8 cellular contexts compared by ENCODE assay signal in genomic region chr17:16386126-16386507, GRCh38. TPM values are rescaled to one million over a fixed set of nuclear protein-coding genes. Genes with fewer than 3 reads are reported as not detected.
A peak's percentile ranks its signal among the peaks of the same experiment; 100 is the strongest.
DNase-seq lines count a peak whose midpoint lies in the region; ATAC-seq and TF ChIP-seq lines count a peak whose summit lies in the region.
"Not testable (repeated sequence)": the region's sequence is repeated elsewhere in the genome, so short reads cannot be mapped to it uniquely, and the experiment has no call there.

No MANE protein-coding gene starts in this region.

- H3K4me1 Mint-ChIP-seq in activated T-helper 2 cell treated with anti-CD3 and anti-CD28 coated beads, Interferon-gamma antibody, Interleukin-2, Interleukin-4, amounts not matched to agents 10 μg/mL and 5 μg/mL and 100 μg/mL, durations not matched to agents 14 hours and 24 hours and 36 hours (ENCODE audit: low read depth): peaks cover 33% of the 10 kb centered on the region
- H3K4me1 Mint-ChIP-seq in neural crest cell: peaks cover 47% of the 10 kb centered on the region
- peaks cover 47% of the 10 kb centered on the region for H3K4me1 Mint-ChIP-seq in stimulated activated naive CD8-positive, alpha-beta T cell treated with anti-CD3 and anti-CD28 coated beads, Interleukin-15, amount 100 ng/mL, for 72 hours

- H3K9me2 ChIP-seq in HCT116 (ENCODE audit: insufficient read depth): not testable (repeated sequence)

- H3K9me3 ChIP-seq in BLaER1; HCT116 (ENCODE audit: control insufficient read depth in 1 of 2, insufficient read depth in 1 of 2, low read depth in 1 of 2, low read length in 2 of 2); duodenal mucosa (ENCODE audit: control insufficient read depth in 1 of 2, low read length in 2 of 2); iPS-20b (ENCODE audit: insufficient read depth, low read depth, low read length): not testable (repeated sequence)

- RAD21 ChIA-PET in HCT116 (lab: Charles Lee; ENCODE audit: low non-redundant PET in 1 of 2, low total read pairs in 2 of 2, uncharacterized antibody in 2 of 2, unreplicated experiment in 2 of 2): interaction anchor here in 1 of 2 experiments (0.6 kb wide), 1 partner anchor 27 kb away, joined by 3 read pairs; no protein-coding TSS in a partner anchor

- intact Hi-C loops in HCT116 (cut with micrococcal nuclease): loop anchor here (2.0 to 5.0 kb wide), 3 partner anchors 41 to 135 kb away; no protein-coding TSS in a partner anchor
- intact Hi-C loops in activated T-helper 2 cell treated with anti-CD3 and anti-CD28 coated beads, Interferon-gamma antibody, Interleukin-2, Interleukin-4, amounts not matched to agents 10 μg/mL and 5 μg/mL and 100 μg/mL, durations not matched to agents 14 hours and 24 hours and 36 hours (cut with micrococcal nuclease): loop anchor here (1.0 kb wide), 2 partner anchors 30 to 135 kb away; no protein-coding TSS in a partner anchor

- H3K36me3 Mint-ChIP-seq in activated T-helper 2 cell treated with anti-CD3 and anti-CD28 coated beads, Interferon-gamma antibody, Interleukin-2, Interleukin-4, amounts not matched to agents 10 μg/mL and 5 μg/mL and 100 μg/mL, durations not matched to agents 14 hours and 24 hours and 36 hours (ENCODE audit: low read depth): peaks cover 35% of the 10 kb centered on the region
- H3K36me3 Mint-ChIP-seq in neural crest cell (ENCODE audit: low read depth): peaks cover 25% of the 10 kb centered on the region

- H3K36me3 ChIP-seq in BLaER1: peaks cover 29% of the 10 kb centered on the region
- peaks cover 10 to 18% of the 10 kb centered on the region in 2 experiments; a peak in 2 of 4 replicates for H3K36me3 ChIP-seq in HCT116 (ENCODE audit: control insufficient read depth in 1 of 2, insufficient read depth in 2 of 2, low read length in 2 of 2)
- peaks cover 6 to 20% of the 10 kb centered on the region in 2 donors for H3K36me3 ChIP-seq in duodenal mucosa (ENCODE audit: control insufficient read depth in 1 of 2, insufficient read depth in 2 of 2, low read length in 2 of 2)
- H3K36me3 ChIP-seq in iPS-20b (ENCODE audit: insufficient read depth, low read depth, low read length): peaks cover 26% of the 10 kb centered on the region

- H3K4me3 ChIP-seq in BLaER1: peak overlapping the region; percentile 64
- peak overlapping the region; percentile 59 to 63 for H3K4me3 ChIP-seq in HCT116 (replicated peaks in 1 of 2; ENCODE audit: low read depth in 1 of 2, low read length in 2 of 2)
- peak overlapping the region in 1 of 2 donors; percentile 67 for H3K4me3 ChIP-seq in duodenal mucosa (ENCODE audit: low read depth in 1 of 2, low read length in 2 of 2)
- peak overlapping the region; percentile 61; the same call in 1 of the 2 replicates for H3K4me3 ChIP-seq in iPS-20b (ENCODE audit: low read length)

- H3K9me3 Mint-ChIP-seq in activated T-helper 2 cell treated with anti-CD3 and anti-CD28 coated beads, Interferon-gamma antibody, Interleukin-2, Interleukin-4, amounts not matched to agents 10 μg/mL and 5 μg/mL and 100 μg/mL, durations not matched to agents 14 hours and 24 hours and 36 hours; neural crest cell; stimulated activated naive CD8-positive, alpha-beta T cell treated with anti-CD3 and anti-CD28 coated beads, Interleukin-15, amount 100 ng/mL, for 72 hours: not testable (repeated sequence)

- TF ChIP-seq POLR2A in HCT116 (IDR thresholded peaks at IDR 0.05; ENCODE audit: borderline replicate concordance, extremely low read depth, insufficient read depth, insufficient read length): not testable (repeated sequence)

- peak overlapping the region; percentile 84 for H3K4me3 Mint-ChIP-seq in activated T-helper 2 cell treated with anti-CD3 and anti-CD28 coated beads, Interferon-gamma antibody, Interleukin-2, Interleukin-4, amounts not matched to agents 10 μg/mL and 5 μg/mL and 100 μg/mL, durations not matched to agents 14 hours and 24 hours and 36 hours (ENCODE audit: low read depth)
- H3K4me3 Mint-ChIP-seq in neural crest cell: peak overlapping the region; percentile 92
- peak overlapping the region; percentile 83 to 93 for H3K4me3 Mint-ChIP-seq in stimulated activated naive CD8-positive, alpha-beta T cell treated with anti-CD3 and anti-CD28 coated beads, Interleukin-15, amount 100 ng/mL, for 72 hours

- not testable (repeated sequence) for TF ChIP-seq RAD21 in HCT116 (IDR thresholded peaks at IDR 0.05; ENCODE audit: low read depth)

- not testable (repeated sequence) for ATAC-seq in HCT116; stimulated activated naive CD8-positive, alpha-beta T cell treated with anti-CD3 and anti-CD28 coated beads, Interleukin-15, amount 100 ng/mL, for 72 hours

- H2AFZ ChIP-seq in HCT116 (ENCODE audit: low read depth, low read length, poor library complexity, severe bottlenecking): peak overlapping the region; percentile 46

- H4K20me1 ChIP-seq in BLaER1: peaks cover 40% of the 10 kb centered on the region
- H4K20me1 ChIP-seq in HCT116 (ENCODE audit: insufficient read depth): not testable (repeated sequence)

- DNase-seq in HCT116 (ENCODE audit: low read depth, low spot score); RWPE1 (ENCODE audit: low spot score); activated T-helper 2 cell treated with anti-CD3 and anti-CD28 coated beads, Interferon-gamma antibody, Interleukin-2, Interleukin-4, amounts not matched to agents 10 μg/mL and 5 μg/mL and 100 μg/mL, durations not matched to agents 14 hours and 24 hours and 36 hours (ENCODE audit: low spot score); neural crest cell (ENCODE audit: low read depth, low spot score); stimulated activated naive CD8-positive, alpha-beta T cell treated with anti-CD3 and anti-CD28 coated beads, Interleukin-15, amount 100 ng/mL, for 72 hours: not testable (repeated sequence)

- CTCF ChIA-PET in HCT116 (lab: Charles Lee): interaction anchor here (0.7 to 1.7 kb wide), 3 partner anchors 22 to 135 kb away, joined by 3 to 6 read pairs (median 5); no protein-coding TSS in a partner anchor
- CTCF ChIA-PET in RWPE1 (lab: Yijun Ruan, JAX): interaction anchor here (0.7 kb wide), 1 partner anchor 36 kb away, joined by 3 read pairs; no protein-coding TSS in a partner anchor

- TF ChIP-seq CTCF in HCT116 (IDR thresholded peaks at IDR 0.05 in 2 of 3, conservative IDR thresholded peaks at IDR 0.05 in 1 of 3; ENCODE audit: borderline replicate concordance in 1 of 3, insufficient read depth in 1 of 3, low read depth in 2 of 3, low read length in 2 of 3); RWPE1 (conservative IDR thresholded peaks at IDR 0.05; ENCODE audit: low read depth); neural crest cell (conservative IDR thresholded peaks at IDR 0.05): not testable (repeated sequence)

- not testable (repeated sequence) for H3K27me3 Mint-ChIP-seq in activated T-helper 2 cell treated with anti-CD3 and anti-CD28 coated beads, Interferon-gamma antibody, Interleukin-2, Interleukin-4, amounts not matched to agents 10 μg/mL and 5 μg/mL and 100 μg/mL, durations not matched to agents 14 hours and 24 hours and 36 hours (ENCODE audit: low read depth); neural crest cell (ENCODE audit: low read depth); stimulated activated naive CD8-positive, alpha-beta T cell treated with anti-CD3 and anti-CD28 coated beads, Interleukin-15, amount 100 ng/mL, for 72 hours

- not testable (repeated sequence) for BruUV-seq in HCT116 (replicated peaks; lab: Mats Ljungman, UMichigan)

- peak overlapping the region; percentile 67 for H3K9ac ChIP-seq in BLaER1
- peak overlapping the region; percentile 73 for H3K9ac ChIP-seq in HCT116 (ENCODE audit: low read length)
- peak overlapping the region in 1 of 2 donors; percentile 43 for H3K9ac ChIP-seq in duodenal mucosa (ENCODE audit: low read depth in 1 of 2, low read length in 2 of 2)
- peak overlapping the region; percentile 64; the same call in 1 of the 2 replicates for H3K9ac ChIP-seq in iPS-20b (ENCODE audit: low read depth, low read length)

- H3K27ac ChIP-seq in BLaER1: 0 out of 2 replicates have a peak overlapping the region, but pooled peaks have one; percentile 43
- peak overlapping the region; percentile 74 for H3K27ac ChIP-seq in HCT116 (ENCODE audit: low read depth, low read length)
- H3K27ac ChIP-seq in RWPE1: peak overlapping the region; percentile 66
- H3K27ac ChIP-seq in duodenal mucosa (ENCODE audit: low read depth, low read length): peak overlapping the region; percentile 20
- H3K27ac ChIP-seq in iPS-20b (ENCODE audit: low read length): peak overlapping the region; percentile 1

- H3K4me1 ChIP-seq in BLaER1 (peaks cover 40% of the 10 kb centered on the region), HCT116 (ENCODE audit: control insufficient read depth in 1 of 2, insufficient read depth in 2 of 2, low read length in 2 of 2) (peaks cover 15 to 34% of the 10 kb centered on the region in 2 experiments; a peak in 3 of 4 replicates), duodenal mucosa (ENCODE audit: control insufficient read depth in 1 of 2, insufficient read depth in 2 of 2, low read length in 2 of 2) (peaks cover 6 to 31% of the 10 kb centered on the region in 2 donors)
- not testable (repeated sequence) for H3K4me1 ChIP-seq in iPS-20b (ENCODE audit: insufficient read depth, low read length)

- peaks cover 23% of the 10 kb centered on the region for H3K79me2 ChIP-seq in HCT116 (ENCODE audit: insufficient read depth, low read length)

- not testable (repeated sequence) for H3K27me3 ChIP-seq in BLaER1; HCT116 (ENCODE audit: insufficient read depth, low read length); duodenal mucosa (ENCODE audit: control insufficient read depth in 1 of 2, insufficient read depth in 2 of 2, low read length in 2 of 2); iPS-20b (ENCODE audit: insufficient read depth, low read length)

- peak overlapping the region; percentile 47 for H3K27ac Mint-ChIP-seq in activated T-helper 2 cell treated with anti-CD3 and anti-CD28 coated beads, Interferon-gamma antibody, Interleukin-2, Interleukin-4, amounts not matched to agents 10 μg/mL and 5 μg/mL and 100 μg/mL, durations not matched to agents 14 hours and 24 hours and 36 hours
- peak overlapping the region; percentile 89 for H3K27ac Mint-ChIP-seq in neural crest cell (ENCODE audit: unreplicated experiment)
- peak overlapping the region; percentile 57 to 93 for H3K27ac Mint-ChIP-seq in stimulated activated naive CD8-positive, alpha-beta T cell treated with anti-CD3 and anti-CD28 coated beads, Interleukin-15, amount 100 ng/mL, for 72 hours

- peak overlapping the region; percentile 82 for H3K4me2 ChIP-seq in BLaER1
- peak overlapping the region; percentile 88 for H3K4me2 ChIP-seq in HCT116 (ENCODE audit: low read length)

- POLR2A ChIA-PET in HCT116 (lab: Charles Lee): interaction anchor here (0.7 to 3.6 kb wide), 8 partner anchors 24 to 726 kb away, joined by 3 to 34 read pairs (median 3); no protein-coding TSS in a partner anchor
- POLR2A ChIA-PET in RWPE1 (lab: Yijun Ruan, JAX; ENCODE audit: low non-redundant PET): not testable (repeated sequence)

RNA-seq across cellular contexts. Expression of gene UBB, which starts 5.2 kb away (rescaled TPM):
- total RNA-seq in HCT116 (2021; ENCODE audit: unreplicated experiment) (2,378 TPM), neural crest cell (2,058 and 2,177 TPM in 2 replicates)
- polyA plus RNA-seq in HCT116 (2012): 2,949 and 2,985 TPM in 2 replicates
- 1,784 and 1,798 TPM in 2 replicates for total RNA-seq in activated T-helper 2 cell treated with anti-CD3 and anti-CD28 coated beads, Interferon-gamma antibody, Interleukin-2, Interleukin-4, amounts not matched to agents 10 μg/mL and 5 μg/mL and 100 μg/mL, durations not matched to agents 14 hours and 24 hours and 36 hours

RNA-seq across cellular contexts. Expression of gene TRPV2, which starts 29.3 kb away (rescaled TPM):
- total RNA-seq in HCT116 (2021; ENCODE audit: unreplicated experiment): 2.7 TPM
- polyA plus RNA-seq in HCT116 (2012): 1.4 and 2.5 TPM in 2 replicates
- 44.4 and 46.8 TPM in 2 replicates for total RNA-seq in activated T-helper 2 cell treated with anti-CD3 and anti-CD28 coated beads, Interferon-gamma antibody, Interleukin-2, Interleukin-4, amounts not matched to agents 10 μg/mL and 5 μg/mL and 100 μg/mL, durations not matched to agents 14 hours and 24 hours and 36 hours
- 0.98 and 1.3 TPM in 2 replicates for total RNA-seq in neural crest cell

RNA-seq across cellular contexts. Expression of gene CENPV, which starts 32.8 kb away (rescaled TPM):
- total RNA-seq in HCT116 (2021; ENCODE audit: unreplicated experiment) (84.7 TPM), neural crest cell (488 and 489 TPM in 2 replicates)
- 61.0 and 68.9 TPM in 2 replicates for polyA plus RNA-seq in HCT116 (2012)
- total RNA-seq in activated T-helper 2 cell treated with anti-CD3 and anti-CD28 coated beads, Interferon-gamma antibody, Interleukin-2, Interleukin-4, amounts not matched to agents 10 μg/mL and 5 μg/mL and 100 μg/mL, durations not matched to agents 14 hours and 24 hours and 36 hours: 65.8 and 69.9 TPM in 2 replicates

Comparison
In these comparisons a context has a peak if more than half of its experiments do, and no peak if none do; other contexts are left out.
1. H3K27ac ChIP-seq: peak in every context shown above with its lines; median percentile 74 in HCT116; 66 in RWPE1; 43 in BLaER1; 20 in duodenal mucosa; 1 in iPS-20b.
2. RNA of gene TRPV2, which starts 29.3 kb away (total RNA-seq): 44.4 to 46.8 TPM in activated T-helper 2 cell treated with anti-CD3 and anti-CD28 coated beads, Interferon-gamma antibody, Interleukin-2, Interleukin-4, amounts not matched to agents 10 μg/mL and 5 μg/mL and 100 μg/mL, durations not matched to agents 14 hours and 24 hours and 36 hours; 2.7 TPM in HCT116 (single experiment) and 0.98 to 1.3 TPM in neural crest cell; every median in the first group is over 10 times any median in the second.
3. Peak in every context shown above with its lines, with median percentiles within 50 percentile points of each other: H3K27ac Mint-ChIP-seq and H3K4me3 Mint-ChIP-seq.